ENCODE assay signal across 15 cellular contexts in genomic region chr6:127813682-127814027, GRCh38.
DNase-seq lines count a peak whose midpoint lies in the region; ATAC-seq and TF ChIP-seq lines count a peak whose summit lies in the region.
"Had no signal": no experiment of that assay in that cellular context is flagged by ENCODE, and none has a peak within 500 bp of the region (broad histone marks: within the 10 kb centered on the region; RNA-seq: fewer than 3 reads in every experiment).

No MANE protein-coding gene starts in this region.

- peak overlapping the region in 1 of 2 donors; percentile 84 for H3K27ac Mint-ChIP-seq in activated naive CD4-positive, alpha-beta T cell treated with anti-CD3 and anti-CD28 coated beads, Interleukin-2, amount 50 U/mL, for 72 hours
- peak overlapping the region; percentile 89 for H3K27ac Mint-ChIP-seq in activated naive CD8-positive, alpha-beta T cell treated with anti-CD3 and anti-CD28 coated beads for 36 hours
- H3K27ac Mint-ChIP-seq in stimulated activated naive CD8-positive, alpha-beta T cell treated with anti-CD3 and anti-CD28 coated beads, Interleukin-15, amount 100 ng/mL, for 72 hours = peak overlapping the region; percentile 92
- H3K27ac Mint-ChIP-seq: H9 had no signal

- no peaks in the 10 kb centered on the region for H3K9me3 Mint-ChIP-seq in activated naive CD4-positive, alpha-beta T cell treated with anti-CD3 and anti-CD28 coated beads, Interleukin-2, amount 50 U/mL, for 72 hours
- peaks cover 2% of the 10 kb centered on the region for H3K9me3 Mint-ChIP-seq in activated naive CD8-positive, alpha-beta T cell treated with anti-CD3 and anti-CD28 coated beads for 36 hours
- no peaks in the 10 kb centered on the region for H3K9me3 Mint-ChIP-seq in stimulated activated naive CD8-positive, alpha-beta T cell treated with anti-CD3 and anti-CD28 coated beads, Interleukin-15, amount 100 ng/mL, for 72 hours
- H3K9me3 Mint-ChIP-seq: H9 had no signal

- TF ChIP-seq CTCF in mucosa of descending colon (IDR thresholded peaks at IDR 0.05) = no peak

- intact Hi-C loops in mucosa of descending colon (cut with DNase I, micrococcal nuclease) = no loop called here

- peak overlapping the region; percentile 68 for H3K4me3 Mint-ChIP-seq in activated naive CD8-positive, alpha-beta T cell treated with anti-CD3 and anti-CD28 coated beads for 36 hours
- H3K4me3 Mint-ChIP-seq in stimulated activated naive CD8-positive, alpha-beta T cell treated with anti-CD3 and anti-CD28 coated beads, Interleukin-15, amount 100 ng/mL, for 72 hours = peak overlapping the region; percentile 74 to 86
- H3K4me3 Mint-ChIP-seq: H9 had no signal

- peaks cover 0 to 32% of the 10 kb centered on the region in 2 donors for H3K36me3 Mint-ChIP-seq in activated naive CD4-positive, alpha-beta T cell treated with anti-CD3 and anti-CD28 coated beads, Interleukin-2, amount 50 U/mL, for 72 hours
- H3K36me3 Mint-ChIP-seq in activated naive CD8-positive, alpha-beta T cell treated with anti-CD3 and anti-CD28 coated beads for 36 hours = peaks cover 63% of the 10 kb centered on the region

- H3K27me3 Mint-ChIP-seq in activated naive CD8-positive, alpha-beta T cell treated with anti-CD3 and anti-CD28 coated beads for 36 hours = no peaks in the 10 kb centered on the region
- no peaks in the 10 kb centered on the region for H3K27me3 Mint-ChIP-seq in stimulated activated naive CD8-positive, alpha-beta T cell treated with anti-CD3 and anti-CD28 coated beads, Interleukin-15, amount 100 ng/mL, for 72 hours

- H3K4me1 Mint-ChIP-seq in activated naive CD8-positive, alpha-beta T cell treated with anti-CD3 and anti-CD28 coated beads for 36 hours = peaks cover 85% of the 10 kb centered on the region
- peaks cover 88% of the 10 kb centered on the region for H3K4me1 Mint-ChIP-seq in stimulated activated naive CD8-positive, alpha-beta T cell treated with anti-CD3 and anti-CD28 coated beads, Interleukin-15, amount 100 ng/mL, for 72 hours

- H3K9me3 ChIP-seq in mucosa of descending colon = no peaks in the 10 kb centered on the region
- H3K9me3 ChIP-seq: BLaER1, Caco-2 had no signal

- no peak for DNase-seq in activated CD4-positive, CD25-positive, alpha-beta regulatory T cell treated with anti-CD3 and anti-CD28 coated beads, Interleukin-2, amount 50 U/mL, for 72 hours
- no peak for DNase-seq in activated naive CD4-positive, alpha-beta T cell treated with anti-CD3 and anti-CD28 coated beads, Interleukin-2, amount 50 U/mL, for 72 hours (ENCODE audit: low spot score in 2 of 2)
- DNase-seq in activated naive CD4-positive, alpha-beta T cell treated with anti-CD3 and anti-CD28 coated beads, Interleukin-2, amount 50 U/mL, for 16 hours = no peak
- DNase-seq in activated naive CD8-positive, alpha-beta T cell treated with anti-CD3 and anti-CD28 coated beads for 36 hours = no peak
- DNase-seq in stimulated activated naive CD8-positive, alpha-beta T cell treated with anti-CD3 and anti-CD28 coated beads, Interleukin-15, amount 100 ng/mL, for 72 hours = no peak
- DNase-seq in OCI-M1 (lab: John Stamatoyannopoulos, UW) = no peak
- DNase-seq in mucosa of descending colon = no peak
- DNase-seq: Caco-2, H9, Karpas-422, NCI-H1417, NCI-H2029, NCI-H510A had no signal

- ATAC-seq in activated CD4-positive, CD25-positive, alpha-beta regulatory T cell treated with anti-CD3 and anti-CD28 coated beads, Interleukin-2, amount 50 U/mL, for 24 hours = peak; percentile 45 to 48
- ATAC-seq in activated naive CD4-positive, alpha-beta T cell treated with anti-CD3 and anti-CD28 coated beads, Interleukin-2, amount 50 U/mL, for 72 hours = peak; percentile 44 to 67
- peak; percentile 74 for ATAC-seq in stimulated activated naive CD8-positive, alpha-beta T cell treated with anti-CD3 and anti-CD28 coated beads, Interleukin-15, amount 100 ng/mL, for 72 hours
- ATAC-seq in mucosa of descending colon = no peak

- no peak overlapping the region for H3K4me3 ChIP-seq in mucosa of descending colon
- H3K4me3 ChIP-seq: BLaER1 had no signal

- no peaks in the 10 kb centered on the region for H3K36me3 ChIP-seq in mucosa of descending colon (ENCODE audit: low read depth)
- H3K36me3 ChIP-seq: BLaER1 had no signal

- no peaks in the 10 kb centered on the region for H3K4me1 ChIP-seq in mucosa of descending colon (ENCODE audit: low read depth)
- H3K4me1 ChIP-seq: BLaER1, Caco-2 had no signal
